ENCODE assay signal across 8 cellular contexts in genomic region chr3:41695806-41696205, GRCh38.
DNase-seq lines count a peak whose midpoint lies in the region; ATAC-seq, FAIRE-seq and TF ChIP-seq lines count a peak whose summit lies in the region.
"Not testable (repeated sequence)": the region's sequence is repeated elsewhere in the genome, so short reads cannot be mapped to it uniquely, and the experiment has no call there.

No MANE protein-coding gene starts in this region.

- TF ChIP-seq RAD21 in K562 (CRISPR knock-in tag; conservative IDR thresholded peaks at IDR 0.05 in 1 of 2, IDR thresholded peaks at IDR 0.05 in 1 of 2), result peak; percentile 46 to 91

- H3K9me3 ChIP-seq in GM23248 (ENCODE audit: low read depth); K562 (replicated peaks; ENCODE audit: control insufficient read depth, insufficient read depth, low read depth, low read length); fibroblast of lung (ENCODE audit: control insufficient read depth, insufficient read depth, low read depth, low read length); right lobe of liver: not testable (repeated sequence)

- not testable (repeated sequence) for H3K9me2 ChIP-seq in GM23248 (ENCODE audit: insufficient read depth)

- not testable (repeated sequence) for H3K27me3 ChIP-seq in GM23248 (replicated peaks; ENCODE audit: insufficient read depth); K562 (ENCODE audit: control insufficient read depth in 2 of 2, insufficient read depth in 2 of 2, low read length in 2 of 2); fibroblast of lung (ENCODE audit: control insufficient read depth, insufficient read depth, low read length); right lobe of liver

- 78 to 83% methylated on average over 12 of the region's 12 CpGs for WGBS in GM23248 (ENCODE audit: low coverage in 1 of 2, low lambda C conversion rate in 2 of 2, missing lambda C conversion rate in 2 of 2), 2 experiments
- 16% methylated on average over 11 of the region's 12 CpGs for WGBS in K562 (ENCODE audit: insufficient coverage, low coverage, missing lambda C conversion rate)
- WGBS in right lobe of liver (ENCODE audit: insufficient coverage, low coverage, low lambda C conversion rate, missing lambda C conversion rate), result 61% methylated on average over 6 of the region's 12 CpGs

- not testable (repeated sequence) for H3F3A ChIP-seq in GM23248 (ENCODE audit: insufficient read depth)

- H3K4me1 ChIP-seq in GM23248 (ENCODE audit: insufficient read depth); fibroblast of lung (ENCODE audit: control insufficient read depth, extremely low read depth, insufficient read depth, low read length): not testable (repeated sequence)
- H3K4me1 ChIP-seq in K562 (replicated peaks in 1 of 2; ENCODE audit: control insufficient read depth in 2 of 2, insufficient read depth in 2 of 2, low read length in 2 of 2) (peaks cover 0 to 18% of the 10 kb centered on the region in 2 experiments; a peak in 2 of 5 replicates), right lobe of liver (peaks cover 0 to 18% (median 4%) of the 10 kb centered on the region in 4 donors)

- not testable (repeated sequence) for H4K20me1 ChIP-seq in GM23248 (ENCODE audit: insufficient read depth); K562 (replicated peaks; ENCODE audit: control insufficient read depth, insufficient read depth, low read length); fibroblast of lung (ENCODE audit: control insufficient read depth, extremely low read depth, insufficient read depth, low read length)

- not testable (repeated sequence) for TF ChIP-seq EP300 in K562 (IDR thresholded peaks at IDR 0.05; ENCODE audit: low read length)

- POLR2A ChIA-PET in K562 (lab: Yijun Ruan, JAX), result interaction anchor here (1.0 kb wide), 1 partner anchor 404 kb away, joined by 3 read pairs; no protein-coding TSS in a partner anchor

- in situ Hi-C loops in GM23248 (cut with MboI), result not testable (repeated sequence)
- in situ Hi-C loops in K562 (cut with MboI), result loop anchor here (25.0 kb wide), 1 partner anchor 416 kb away; no protein-coding TSS in a partner anchor

- peak; percentile 2 for TF ChIP-seq CTCF in AG09319 (IDR thresholded peaks at IDR 0.05; ENCODE audit: low read depth, low read length)
- 0 out of 2 replicates have a peak, but pooled peaks have one; percentile 21 for TF ChIP-seq CTCF in VCaP (conservative IDR thresholded peaks at IDR 0.05)
- TF ChIP-seq CTCF in K562 (IDR thresholded peaks at IDR 0.05 in 2 of 3, conservative IDR thresholded peaks at IDR 0.05 in 1 of 3; ENCODE audit: insufficient read depth in 2 of 3, low read depth in 1 of 3, low read length in 3 of 3), result peak; percentile 64 to 70 (median 65)
- TF ChIP-seq CTCF in fibroblast of lung (conservative IDR thresholded peaks at IDR 0.05 in 1 of 2, IDR thresholded peaks at IDR 0.05 in 1 of 2; ENCODE audit: low read depth in 1 of 2, low read length in 2 of 2), result peak in 1 of 2 donors; percentile 42
- peak in 3 of 4 donors; percentile 10 to 22 (median 12) for TF ChIP-seq CTCF in right lobe of liver (IDR thresholded peaks at IDR 0.05)

- not testable (repeated sequence) for ATAC-seq in K562, right lobe of liver

- FAIRE-seq in K562 (lab: Jason Lieb, UNC), result peak; percentile 67

- H2AFZ ChIP-seq in GM23248; fibroblast of lung (ENCODE audit: low read length): not testable (repeated sequence)
- H2AFZ ChIP-seq in K562 (ENCODE audit: low read depth, low read length), result peak overlapping the region; percentile 63

- not testable (repeated sequence) for H3K4me2 ChIP-seq in GM23248 (ENCODE audit: unreplicated experiment); K562 (ENCODE audit: insufficient read depth, low read length); fibroblast of lung (ENCODE audit: extremely low read depth, insufficient read depth, low read length)

- H3K9me1 ChIP-seq in K562 (ENCODE audit: control insufficient read depth, insufficient read depth, low read length), result not testable (repeated sequence)

- H3K9ac ChIP-seq in GM23248; K562 (ENCODE audit: insufficient read depth in 1 of 2, low read depth in 2 of 2, low read length in 2 of 2); fibroblast of lung (ENCODE audit: insufficient read depth, low read length): not testable (repeated sequence)

- TF ChIP-seq POLR2A in K562 (conservative IDR thresholded peaks at IDR 0.05); right lobe of liver (IDR thresholded peaks at IDR 0.05): not testable (repeated sequence)

- not testable (repeated sequence) for H3K27ac ChIP-seq in GM23248; VCaP; K562 (ENCODE audit: extremely low read depth, low read depth, low read length); fibroblast of lung (ENCODE audit: insufficient read depth, low read length); right lobe of liver

- H3K4me3 ChIP-seq in GM23248; K562; fibroblast of lung (replicated peaks in 1 of 4; ENCODE audit: control extremely low read depth in 1 of 4, insufficient read depth in 1 of 4, low read depth in 3 of 4, low read length in 4 of 4); right lobe of liver: not testable (repeated sequence)

- not testable (repeated sequence) for BruUV-seq in K562 (replicated peaks; lab: Mats Ljungman, UMichigan)

- CTCF ChIA-PET in K562 (lab: Yijun Ruan, JAX; ENCODE audit: low intra/inter-chr PET ratio), result interaction anchor here (0.6 kb wide), 1 partner anchor 404 kb away, joined by 3 read pairs; no protein-coding TSS in a partner anchor

- intact Hi-C loops in K562 (cut with micrococcal nuclease), result loop anchor here (1.0 to 10.0 kb wide), 2 partner anchors 185 to 419 kb away; no protein-coding TSS in a partner anchor
- intact Hi-C loops in right lobe of liver (cut with DNase I), result not testable (repeated sequence)

- H3K36me3 ChIP-seq in GM23248 (ENCODE audit: low read depth); K562 (ENCODE audit: control insufficient read depth, insufficient read depth, low read length); fibroblast of lung (ENCODE audit: control insufficient read depth, insufficient read depth, low read length); right lobe of liver: not testable (repeated sequence)

- DNase-seq in AG09319 (ENCODE audit: extremely low read depth, low read depth); right lobe of liver: not testable (repeated sequence)
- DNase-seq in GM23248, result peak; percentile 25
- peak; percentile 3 for DNase-seq in NCI-H69 (lab: John Stamatoyannopoulos, UW)
- peak in 1 of 4 experiments; percentile 66 for DNase-seq in K562 (ENCODE audit: extremely low read depth in 1 of 4, low spot score in 3 of 4)
- peak; percentile 19 to 48 for DNase-seq in fibroblast of lung (ENCODE audit: low read depth in 2 of 2)
- DNase-seq in stimulated activated CD8-positive, alpha-beta memory T cell treated with anti-CD3 and anti-CD28 coated beads, Interleukin-4, amount 100 ng/mL, for 48 hours, result peak; percentile 39

- H3K79me2 ChIP-seq in GM23248 (ENCODE audit: insufficient read depth); K562 (ENCODE audit: control insufficient read depth, insufficient read depth, low read length); fibroblast of lung (ENCODE audit: control insufficient read depth, insufficient read depth, low read length): not testable (repeated sequence)

TF ChIP-seq in K562, 482 proteins besides CTCF, POLR2A, EP300 and RAD21 (continues in another document):
- peak; percentile 29; the same call in 1 of the 2 replicates for TF ChIP-seq CBX1 (IDR thresholded peaks at IDR 0.05; ENCODE audit: low read depth)
- TF ChIP-seq SMC3 (conservative IDR thresholded peaks at IDR 0.05; ENCODE audit: insufficient read depth, low read depth, low read length), result peak; percentile 70
- peak; percentile 16; the same call in 1 of the 2 replicates for TF ChIP-seq NFIC (IDR thresholded peaks at IDR 0.05)
- peak; percentile 69 for TF ChIP-seq ZNF280A (IDR thresholded peaks at IDR 0.05; ENCODE audit: low read depth, partially characterized antibody)
- peak in 1 of 2 experiments; percentile 83; a peak in 2 of 3 replicates for TF ChIP-seq CBX3 (IDR thresholded peaks at IDR 0.05; ENCODE audit: borderline replicate concordance in 1 of 2, low read length in 2 of 2)
- 0 out of 2 replicates have a peak, but pooled peaks have one; percentile 50 for TF ChIP-seq ARID2 (IDR thresholded peaks at IDR 0.05)
- TF ChIP-seq HINFP (tag; conservative IDR thresholded peaks at IDR 0.05; ENCODE audit: low read depth), result 0 out of 2 replicates have a peak, but pooled peaks have one; percentile 47
